Comparison of ENCODE assay signal across 8 cellular contexts in genomic region chr13:110137677-110138008, GRCh38.
DNase-seq lines count a peak whose midpoint lies in the region; ATAC-seq and TF ChIP-seq lines count a peak whose summit lies in the region.

No MANE protein-coding gene starts in this region.

- peak overlapping the region; percentile 74 for H3K9ac ChIP-seq in KMS-11
- H3K9ac ChIP-seq in fibroblast of lung (ENCODE audit: insufficient read depth, low read length): no peak overlapping the region

- TF ChIP-seq CTCF in GM23338 (conservative IDR thresholded peaks at IDR 0.05; ENCODE audit: low read depth in 2 of 2) (peak; percentile 45 to 59), KMS-11 (conservative IDR thresholded peaks at IDR 0.05; ENCODE audit: low read depth, low read length) (peak; percentile 52), VCaP (conservative IDR thresholded peaks at IDR 0.05) (peak; percentile 99), fibroblast of lung (conservative IDR thresholded peaks at IDR 0.05 in 1 of 2, IDR thresholded peaks at IDR 0.05 in 1 of 2; ENCODE audit: low read depth in 1 of 2, low read length in 2 of 2) (peak in 1 of 2 donors; percentile 18), neural crest cell (conservative IDR thresholded peaks at IDR 0.05) (peak; percentile 59)

- H3K27me3 ChIP-seq in GM23338 (ENCODE audit: insufficient read depth) (peaks cover 26% of the 10 kb centered on the region), KMS-11 (ENCODE audit: insufficient read depth, low read depth) (no peaks in the 10 kb centered on the region), fibroblast of lung (ENCODE audit: control insufficient read depth, insufficient read depth, low read length) (no peaks in the 10 kb centered on the region)

- H3K4me3 Mint-ChIP-seq in activated CD8-positive, alpha-beta memory T cell treated with anti-CD3 and anti-CD28 coated beads, Interleukin-2, amount 10 ng/mL, durations not matched to agents 7 days and 5 days: peak overlapping the region; percentile 74
- H3K4me3 Mint-ChIP-seq in GM23338 (peak overlapping the region; percentile 85), neural crest cell (peak overlapping the region; percentile 90)

- H3K4me3 ChIP-seq in GM23338 (peak overlapping the region; percentile 82), KMS-11 (IDR thresholded peaks at IDR 0.05; ENCODE audit: insufficient read depth, low read depth, low read length) (no peak overlapping the region), fibroblast of lung (replicated peaks in 1 of 4; ENCODE audit: control extremely low read depth in 1 of 4, insufficient read depth in 1 of 4, low read depth in 3 of 4, low read length in 4 of 4) (peak overlapping the region; percentile 41 to 69 (median 60))

- H3K4me1 ChIP-seq in GM23338 (ENCODE audit: insufficient read depth) (peaks cover 41% of the 10 kb centered on the region), KMS-11 (ENCODE audit: low read depth, poor library complexity, severe bottlenecking) (no peaks in the 10 kb centered on the region), fibroblast of lung (ENCODE audit: control insufficient read depth, extremely low read depth, insufficient read depth, low read length) (peaks cover 4% of the 10 kb centered on the region)

- no peaks in the 10 kb centered on the region for H3K9me3 Mint-ChIP-seq in activated CD8-positive, alpha-beta memory T cell treated with anti-CD3 and anti-CD28 coated beads, Interleukin-2, amount 10 ng/mL, durations not matched to agents 7 days and 5 days (ENCODE audit: low read depth)
- H3K9me3 Mint-ChIP-seq in GM23338: no peaks in the 10 kb centered on the region
- H3K9me3 Mint-ChIP-seq in neural crest cell: peaks cover 1% of the 10 kb centered on the region

- peak; percentile 38 for ATAC-seq in activated CD8-positive, alpha-beta memory T cell treated with anti-CD3 and anti-CD28 coated beads, Interleukin-2, amount 10 ng/mL, durations not matched to agents 7 days and 5 days
- peak; percentile 8 for ATAC-seq in GM23338

- peaks cover 8% of the 10 kb centered on the region for H3K4me1 Mint-ChIP-seq in activated CD8-positive, alpha-beta memory T cell treated with anti-CD3 and anti-CD28 coated beads, Interleukin-2, amount 10 ng/mL, durations not matched to agents 7 days and 5 days
- H3K4me1 Mint-ChIP-seq in GM23338: peaks cover 44% of the 10 kb centered on the region
- peaks cover 38% of the 10 kb centered on the region for H3K4me1 Mint-ChIP-seq in neural crest cell

- H3F3A ChIP-seq in GM23338 (replicated peaks; ENCODE audit: low read depth): peaks cover 7% of the 10 kb centered on the region; the same call in 1 of the 2 replicates

- H3K4me2 ChIP-seq in GM23338 (peak overlapping the region; percentile 98), KMS-11 (peak overlapping the region; percentile 36), fibroblast of lung (ENCODE audit: extremely low read depth, insufficient read depth, low read length) (peak overlapping the region; percentile 91)

- H4K20me1 ChIP-seq in GM23338 (replicated peaks; ENCODE audit: insufficient read depth) (no peaks in the 10 kb centered on the region), KMS-11 (ENCODE audit: insufficient read depth) (no peaks in the 10 kb centered on the region), fibroblast of lung (ENCODE audit: control insufficient read depth, extremely low read depth, insufficient read depth, low read length) (no peaks in the 10 kb centered on the region)

- no peaks in the 10 kb centered on the region for H3K9me2 ChIP-seq in GM23338 (ENCODE audit: insufficient read depth)

- peak overlapping the region; percentile 97 for H2AFZ ChIP-seq in GM23338
- peak overlapping the region; percentile 91 for H2AFZ ChIP-seq in KMS-11 (ENCODE audit: low read depth)
- H2AFZ ChIP-seq in fibroblast of lung (ENCODE audit: low read length): no peak overlapping the region

- peak overlapping the region; percentile 17 for H3K27ac Mint-ChIP-seq in activated CD8-positive, alpha-beta memory T cell treated with anti-CD3 and anti-CD28 coated beads, Interleukin-2, amount 10 ng/mL, durations not matched to agents 7 days and 5 days
- H3K27ac Mint-ChIP-seq in GM23338 (0 out of 2 replicates have a peak overlapping the region, but pooled peaks have one; percentile 25), neural crest cell (ENCODE audit: unreplicated experiment) (no peak overlapping the region)

- H3K36me3 Mint-ChIP-seq in activated CD8-positive, alpha-beta memory T cell treated with anti-CD3 and anti-CD28 coated beads, Interleukin-2, amount 10 ng/mL, durations not matched to agents 7 days and 5 days: no peaks in the 10 kb centered on the region
- H3K36me3 Mint-ChIP-seq in GM23338 (ENCODE audit: low read depth) (no peaks in the 10 kb centered on the region), neural crest cell (ENCODE audit: low read depth) (peaks cover 6% of the 10 kb centered on the region)

- peaks cover 50% of the 10 kb centered on the region for H3K27me3 Mint-ChIP-seq in activated CD8-positive, alpha-beta memory T cell treated with anti-CD3 and anti-CD28 coated beads, Interleukin-2, amount 10 ng/mL, durations not matched to agents 7 days and 5 days
- H3K27me3 Mint-ChIP-seq in GM23338 (ENCODE audit: insufficient read depth, low read depth, poor library complexity): peaks cover 17% of the 10 kb centered on the region
- peaks cover 41% of the 10 kb centered on the region for H3K27me3 Mint-ChIP-seq in neural crest cell (ENCODE audit: low read depth)

- H3K27ac ChIP-seq in GM23338 (ENCODE audit: low read depth): no peak overlapping the region
- H3K27ac ChIP-seq in KMS-11: peak overlapping the region; percentile 75
- peak overlapping the region; percentile 78 for H3K27ac ChIP-seq in VCaP
- no peak overlapping the region for H3K27ac ChIP-seq in fibroblast of lung (ENCODE audit: insufficient read depth, low read length)

- H3K79me2 ChIP-seq in GM23338 (replicated peaks; ENCODE audit: insufficient read depth) (no peaks in the 10 kb centered on the region), KMS-11 (ENCODE audit: insufficient read depth, low read depth) (no peaks in the 10 kb centered on the region), fibroblast of lung (ENCODE audit: control insufficient read depth, insufficient read depth, low read length) (no peaks in the 10 kb centered on the region)

- DNase-seq in activated CD8-positive, alpha-beta memory T cell treated with anti-CD3 and anti-CD28 coated beads, Interleukin-2, amount 10 ng/mL, durations not matched to agents 7 days and 5 days: no peak
- no peak for DNase-seq in activated CD8-positive, alpha-beta memory T cell treated with anti-CD3 and anti-CD28 coated beads, Interleukin-2, amount 50 U/mL, for 48 hours
- DNase-seq in GM23338 (ENCODE audit: low spot score) (no peak), fibroblast of lung (ENCODE audit: low read depth in 2 of 2) (no peak), neural crest cell (ENCODE audit: low read depth, low spot score) (no peak), NCI-H446 treated with DMSO at 0.1 percent for 48 hours (lab: John Stamatoyannopoulos, UW) (no peak)

- H3K36me3 ChIP-seq in GM23338 (ENCODE audit: insufficient read depth) (no peaks in the 10 kb centered on the region), KMS-11 (ENCODE audit: insufficient read depth) (no peaks in the 10 kb centered on the region), fibroblast of lung (ENCODE audit: control insufficient read depth, insufficient read depth, low read length) (no peaks in the 10 kb centered on the region)

- no peaks in the 10 kb centered on the region for H3K9me3 ChIP-seq in fibroblast of lung (ENCODE audit: control insufficient read depth, insufficient read depth, low read depth, low read length)

- CTCF ChIA-PET in activated CD8-positive, alpha-beta memory T cell treated with anti-CD3 and anti-CD28 coated beads, Interleukin-2, amount 10 ng/mL, durations not matched to agents 7 days and 5 days (lab: Charles Lee): no interaction called here

TF ChIP-seq in GM23338, 12 proteins besides CTCF, POLR2A, EP300 and RAD21 (continues in another document):
- TF ChIP-seq EZH2 (IDR thresholded peaks at IDR 0.05; ENCODE audit: low read depth, unreplicated experiment) (no peak), STAT1 (IDR thresholded peaks at IDR 0.05; ENCODE audit: unreplicated experiment) (no peak), NANOG (IDR thresholded peaks at IDR 0.05; ENCODE audit: borderline replicate concordance) (no peak), POLR2AphosphoS5 (IDR thresholded peaks at IDR 0.05; ENCODE audit: low read depth) (no peak), ZNF114 (CRISPR knock-in tag; IDR thresholded peaks at IDR 0.05) (no peak), ZNF331 (CRISPR knock-in tag; IDR thresholded peaks at IDR 0.05; ENCODE audit: low read depth) (no peak), EZH2phosphoT487 (IDR thresholded peaks at IDR 0.05; ENCODE audit: unreplicated experiment) (no peak)
- TF ChIP-seq, protein P1, sequence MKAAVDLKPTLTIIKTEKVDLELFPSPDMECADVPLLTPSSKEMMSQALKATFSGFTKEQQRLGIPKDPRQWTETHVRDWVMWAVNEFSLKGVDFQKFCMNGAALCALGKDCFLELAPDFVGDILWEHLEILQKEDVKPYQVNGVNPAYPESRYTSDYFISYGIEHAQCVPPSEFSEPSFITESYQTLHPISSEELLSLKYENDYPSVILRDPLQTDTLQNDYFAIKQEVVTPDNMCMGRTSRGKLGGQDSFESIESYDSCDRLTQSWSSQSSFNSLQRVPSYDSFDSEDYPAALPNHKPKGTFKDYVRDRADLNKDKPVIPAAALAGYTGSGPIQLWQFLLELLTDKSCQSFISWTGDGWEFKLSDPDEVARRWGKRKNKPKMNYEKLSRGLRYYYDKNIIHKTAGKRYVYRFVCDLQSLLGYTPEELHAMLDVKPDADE (IDR thresholded peaks at IDR 0.05): no peak

Comparison
In these comparisons a context has a peak if more than half of its experiments do, and no peak if none do; other contexts are left out.
1. H3K27ac ChIP-seq: peak in KMS-11 (single experiment) and VCaP (single experiment); none in GM23338 (single experiment) and fibroblast of lung (single experiment).
2. H3K4me2 ChIP-seq: peak in every context shown above with its lines; median percentile 98 in GM23338; 91 in fibroblast of lung; 36 in KMS-11.
3. Peak in every context shown above with its lines, with median percentiles within 50 percentile points of each other: H3K4me3 Mint-ChIP-seq.